Comparison of ENCODE assay signal across 1 cellular context in the genomic region with DNA sequence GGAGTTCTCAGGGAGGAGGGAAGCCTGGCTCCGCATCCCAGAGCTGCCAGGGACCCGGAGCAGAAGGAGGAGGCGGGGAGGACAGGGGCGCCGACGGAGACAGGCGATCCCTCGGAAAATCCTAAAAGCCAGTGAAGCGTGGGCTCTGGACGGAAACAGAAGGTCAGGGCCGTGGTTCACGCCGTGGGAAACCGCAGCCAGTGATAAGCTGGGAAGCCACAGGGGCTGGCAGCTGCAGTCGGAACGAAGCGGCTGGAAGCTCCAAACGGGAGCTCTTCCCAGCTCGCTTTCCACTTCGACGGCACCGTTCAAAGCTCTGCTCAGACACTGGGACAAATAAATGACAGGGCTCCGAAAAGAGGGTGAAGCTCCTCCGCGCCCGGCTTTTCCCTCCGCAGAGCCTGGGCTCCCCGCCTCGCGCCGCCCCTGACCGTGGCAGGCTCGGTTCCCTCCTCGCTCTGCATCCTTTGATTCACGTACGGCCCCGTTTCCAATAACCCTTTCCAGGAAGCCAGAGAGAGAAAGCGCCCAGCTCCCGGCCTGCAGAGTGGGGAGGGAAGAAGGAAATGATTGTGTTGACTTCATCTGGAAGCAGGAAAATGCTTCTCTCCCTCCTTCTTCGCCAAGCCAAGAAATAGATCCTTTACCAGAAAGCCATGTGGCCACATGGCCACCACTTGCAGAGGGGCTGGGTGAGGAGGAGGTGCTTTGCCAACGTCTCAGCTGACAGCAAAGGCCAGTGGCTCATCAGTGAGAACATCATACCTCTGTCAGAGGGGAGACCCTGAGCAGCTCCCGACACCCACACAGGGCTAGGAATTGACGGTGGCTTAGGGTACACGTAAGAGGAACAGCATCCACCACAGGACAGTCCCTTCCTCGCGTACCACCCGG.
A peak's percentile ranks its signal among the peaks of the same experiment; 100 is the strongest.
TF ChIP-seq lines count a peak whose summit lies in the region.

No MANE protein-coding gene starts in this region.

TF ChIP-seq in K562, 482 proteins besides CTCF, POLR2A, EP300 and RAD21 (continued from another document and continues in another):
- TF ChIP-seq, protein P1, sequence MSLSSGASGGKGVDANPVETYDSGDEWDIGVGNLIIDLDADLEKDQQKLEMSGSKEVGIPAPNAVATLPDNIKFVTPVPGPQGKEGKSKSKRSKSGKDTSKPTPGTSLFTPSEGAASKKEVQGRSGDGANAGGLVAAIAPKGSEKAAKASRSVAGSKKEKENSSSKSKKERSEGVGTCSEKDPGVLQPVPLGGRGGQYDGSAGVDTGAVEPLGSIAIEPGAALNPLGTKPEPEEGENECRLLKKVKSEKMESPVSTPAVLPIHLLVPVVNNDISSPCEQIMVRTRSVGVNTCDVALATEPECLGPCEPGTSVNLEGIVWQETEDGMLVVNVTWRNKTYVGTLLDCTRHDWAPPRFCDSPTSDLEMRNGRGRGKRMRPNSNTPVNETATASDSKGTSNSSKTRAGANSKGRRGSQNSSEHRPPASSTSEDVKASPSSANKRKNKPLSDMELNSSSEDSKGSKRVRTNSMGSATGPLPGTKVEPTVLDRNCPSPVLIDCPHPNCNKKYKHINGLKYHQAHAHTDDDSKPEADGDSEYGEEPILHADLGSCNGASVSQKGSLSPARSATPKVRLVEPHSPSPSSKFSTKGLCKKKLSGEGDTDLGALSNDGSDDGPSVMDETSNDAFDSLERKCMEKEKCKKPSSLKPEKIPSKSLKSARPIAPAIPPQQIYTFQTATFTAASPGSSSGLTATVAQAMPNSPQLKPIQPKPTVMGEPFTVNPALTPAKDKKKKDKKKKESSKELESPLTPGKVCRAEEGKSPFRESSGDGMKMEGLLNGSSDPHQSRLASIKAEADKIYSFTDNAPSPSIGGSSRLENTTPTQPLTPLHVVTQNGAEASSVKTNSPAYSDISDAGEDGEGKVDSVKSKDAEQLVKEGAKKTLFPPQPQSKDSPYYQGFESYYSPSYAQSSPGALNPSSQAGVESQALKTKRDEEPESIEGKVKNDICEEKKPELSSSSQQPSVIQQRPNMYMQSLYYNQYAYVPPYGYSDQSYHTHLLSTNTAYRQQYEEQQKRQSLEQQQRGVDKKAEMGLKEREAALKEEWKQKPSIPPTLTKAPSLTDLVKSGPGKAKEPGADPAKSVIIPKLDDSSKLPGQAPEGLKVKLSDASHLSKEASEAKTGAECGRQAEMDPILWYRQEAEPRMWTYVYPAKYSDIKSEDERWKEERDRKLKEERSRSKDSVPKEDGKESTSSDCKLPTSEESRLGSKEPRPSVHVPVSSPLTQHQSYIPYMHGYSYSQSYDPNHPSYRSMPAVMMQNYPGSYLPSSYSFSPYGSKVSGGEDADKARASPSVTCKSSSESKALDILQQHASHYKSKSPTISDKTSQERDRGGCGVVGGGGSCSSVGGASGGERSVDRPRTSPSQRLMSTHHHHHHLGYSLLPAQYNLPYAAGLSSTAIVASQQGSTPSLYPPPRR (CRISPR knock-in tag; IDR thresholded peaks at IDR 0.05; ENCODE audit: borderline replicate concordance): no peak
- TF ChIP-seq NCOA4 (IDR thresholded peaks at IDR 0.05; ENCODE audit: partially characterized antibody): no peak
- no peak for TF ChIP-seq GTF2F1 (IDR thresholded peaks at IDR 0.05; ENCODE audit: low read depth, low read length)
- TF ChIP-seq ZNF324 (CRISPR knock-in tag; IDR thresholded peaks at IDR 0.05): no peak
- no peak for TF ChIP-seq PHF8 (IDR thresholded peaks at IDR 0.05; ENCODE audit: borderline replicate concordance, low read length)
- no peak for TF ChIP-seq CREBBP (IDR thresholded peaks at IDR 0.05; ENCODE audit: low read depth, low read length)
- TF ChIP-seq, protein P2, sequence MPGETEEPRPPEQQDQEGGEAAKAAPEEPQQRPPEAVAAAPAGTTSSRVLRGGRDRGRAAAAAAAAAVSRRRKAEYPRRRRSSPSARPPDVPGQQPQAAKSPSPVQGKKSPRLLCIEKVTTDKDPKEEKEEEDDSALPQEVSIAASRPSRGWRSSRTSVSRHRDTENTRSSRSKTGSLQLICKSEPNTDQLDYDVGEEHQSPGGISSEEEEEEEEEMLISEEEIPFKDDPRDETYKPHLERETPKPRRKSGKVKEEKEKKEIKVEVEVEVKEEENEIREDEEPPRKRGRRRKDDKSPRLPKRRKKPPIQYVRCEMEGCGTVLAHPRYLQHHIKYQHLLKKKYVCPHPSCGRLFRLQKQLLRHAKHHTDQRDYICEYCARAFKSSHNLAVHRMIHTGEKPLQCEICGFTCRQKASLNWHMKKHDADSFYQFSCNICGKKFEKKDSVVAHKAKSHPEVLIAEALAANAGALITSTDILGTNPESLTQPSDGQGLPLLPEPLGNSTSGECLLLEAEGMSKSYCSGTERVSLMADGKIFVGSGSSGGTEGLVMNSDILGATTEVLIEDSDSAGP (CRISPR knock-in tag; IDR thresholded peaks at IDR 0.05): no peak
- TF ChIP-seq, protein P3, sequence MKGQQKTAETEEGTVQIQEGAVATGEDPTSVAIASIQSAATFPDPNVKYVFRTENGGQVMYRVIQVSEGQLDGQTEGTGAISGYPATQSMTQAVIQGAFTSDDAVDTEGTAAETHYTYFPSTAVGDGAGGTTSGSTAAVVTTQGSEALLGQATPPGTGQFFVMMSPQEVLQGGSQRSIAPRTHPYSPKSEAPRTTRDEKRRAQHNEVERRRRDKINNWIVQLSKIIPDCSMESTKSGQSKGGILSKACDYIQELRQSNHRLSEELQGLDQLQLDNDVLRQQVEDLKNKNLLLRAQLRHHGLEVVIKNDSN (CRISPR knock-in tag; IDR thresholded peaks at IDR 0.05): no peak
- no peak for TF ChIP-seq POLR2AphosphoS2 (IDR thresholded peaks at IDR 0.05; ENCODE audit: low read length)
- TF ChIP-seq, protein P4, sequence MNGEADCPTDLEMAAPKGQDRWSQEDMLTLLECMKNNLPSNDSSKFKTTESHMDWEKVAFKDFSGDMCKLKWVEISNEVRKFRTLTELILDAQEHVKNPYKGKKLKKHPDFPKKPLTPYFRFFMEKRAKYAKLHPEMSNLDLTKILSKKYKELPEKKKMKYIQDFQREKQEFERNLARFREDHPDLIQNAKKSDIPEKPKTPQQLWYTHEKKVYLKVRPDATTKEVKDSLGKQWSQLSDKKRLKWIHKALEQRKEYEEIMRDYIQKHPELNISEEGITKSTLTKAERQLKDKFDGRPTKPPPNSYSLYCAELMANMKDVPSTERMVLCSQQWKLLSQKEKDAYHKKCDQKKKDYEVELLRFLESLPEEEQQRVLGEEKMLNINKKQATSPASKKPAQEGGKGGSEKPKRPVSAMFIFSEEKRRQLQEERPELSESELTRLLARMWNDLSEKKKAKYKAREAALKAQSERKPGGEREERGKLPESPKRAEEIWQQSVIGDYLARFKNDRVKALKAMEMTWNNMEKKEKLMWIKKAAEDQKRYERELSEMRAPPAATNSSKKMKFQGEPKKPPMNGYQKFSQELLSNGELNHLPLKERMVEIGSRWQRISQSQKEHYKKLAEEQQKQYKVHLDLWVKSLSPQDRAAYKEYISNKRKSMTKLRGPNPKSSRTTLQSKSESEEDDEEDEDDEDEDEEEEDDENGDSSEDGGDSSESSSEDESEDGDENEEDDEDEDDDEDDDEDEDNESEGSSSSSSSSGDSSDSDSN (IDR thresholded peaks at IDR 0.05; ENCODE audit: borderline replicate concordance in 1 of 2, low read depth in 2 of 2, low read length in 2 of 2): peak; percentile 44 to 90; a peak in 2 of 4 replicates
- no peak for TF ChIP-seq BCOR (IDR thresholded peaks at IDR 0.05)
- TF ChIP-seq, protein P5, sequence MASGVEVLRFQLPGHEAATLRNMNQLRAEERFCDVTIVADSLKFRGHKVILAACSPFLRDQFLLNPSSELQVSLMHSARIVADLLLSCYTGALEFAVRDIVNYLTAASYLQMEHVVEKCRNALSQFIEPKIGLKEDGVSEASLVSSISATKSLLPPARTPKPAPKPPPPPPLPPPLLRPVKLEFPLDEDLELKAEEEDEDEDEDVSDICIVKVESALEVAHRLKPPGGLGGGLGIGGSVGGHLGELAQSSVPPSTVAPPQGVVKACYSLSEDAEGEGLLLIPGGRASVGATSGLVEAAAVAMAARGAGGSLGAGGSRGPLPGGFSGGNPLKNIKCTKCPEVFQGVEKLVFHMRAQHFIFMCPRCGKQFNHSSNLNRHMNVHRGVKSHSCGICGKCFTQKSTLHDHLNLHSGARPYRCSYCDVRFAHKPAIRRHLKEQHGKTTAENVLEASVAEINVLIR (CRISPR knock-in tag; IDR thresholded peaks at IDR 0.05): no peak
- TF ChIP-seq, protein P6, sequence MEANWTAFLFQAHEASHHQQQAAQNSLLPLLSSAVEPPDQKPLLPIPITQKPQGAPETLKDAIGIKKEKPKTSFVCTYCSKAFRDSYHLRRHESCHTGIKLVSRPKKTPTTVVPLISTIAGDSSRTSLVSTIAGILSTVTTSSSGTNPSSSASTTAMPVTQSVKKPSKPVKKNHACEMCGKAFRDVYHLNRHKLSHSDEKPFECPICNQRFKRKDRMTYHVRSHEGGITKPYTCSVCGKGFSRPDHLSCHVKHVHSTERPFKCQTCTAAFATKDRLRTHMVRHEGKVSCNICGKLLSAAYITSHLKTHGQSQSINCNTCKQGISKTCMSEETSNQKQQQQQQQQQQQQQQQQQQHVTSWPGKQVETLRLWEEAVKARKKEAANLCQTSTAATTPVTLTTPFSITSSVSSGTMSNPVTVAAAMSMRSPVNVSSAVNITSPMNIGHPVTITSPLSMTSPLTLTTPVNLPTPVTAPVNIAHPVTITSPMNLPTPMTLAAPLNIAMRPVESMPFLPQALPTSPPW (CRISPR knock-in tag; IDR thresholded peaks at IDR 0.05): no peak
- TF ChIP-seq TEAD2 (tag; IDR thresholded peaks at IDR 0.05): no peak
- TF ChIP-seq GTF2A2 (tag; IDR thresholded peaks at IDR 0.05): no peak
- TF ChIP-seq RFX5 (IDR thresholded peaks at IDR 0.05; ENCODE audit: low read depth, low read length): no peak
- TF ChIP-seq, protein P7, sequence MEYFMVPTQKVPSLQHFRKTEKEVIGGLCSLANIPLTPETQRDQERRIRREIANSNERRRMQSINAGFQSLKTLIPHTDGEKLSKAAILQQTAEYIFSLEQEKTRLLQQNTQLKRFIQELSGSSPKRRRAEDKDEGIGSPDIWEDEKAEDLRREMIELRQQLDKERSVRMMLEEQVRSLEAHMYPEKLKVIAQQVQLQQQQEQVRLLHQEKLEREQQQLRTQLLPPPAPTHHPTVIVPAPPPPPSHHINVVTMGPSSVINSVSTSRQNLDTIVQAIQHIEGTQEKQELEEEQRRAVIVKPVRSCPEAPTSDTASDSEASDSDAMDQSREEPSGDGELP (CRISPR knock-in tag; IDR thresholded peaks at IDR 0.05; ENCODE audit: borderline replicate concordance): peak; percentile 18; the same call in 1 of the 2 replicates
- TF ChIP-seq ARID2 (IDR thresholded peaks at IDR 0.05): no peak
- no peak for TF ChIP-seq MBD2 (IDR thresholded peaks at IDR 0.05; ENCODE audit: borderline replicate concordance, low read depth)
- no peak for TF ChIP-seq TRIM28 (IDR thresholded peaks at IDR 0.05)
- no peak for TF ChIP-seq ZNF830 (CRISPR knock-in tag; IDR thresholded peaks at IDR 0.05)
- no peak for TF ChIP-seq ZFP1 (CRISPR knock-in tag; IDR thresholded peaks at IDR 0.05)
- TF ChIP-seq HNRNPUL1 (IDR thresholded peaks at IDR 0.05; ENCODE audit: low read length): no peak
- no peak for TF ChIP-seq ZNF57 (CRISPR knock-in tag; IDR thresholded peaks at IDR 0.05)
- TF ChIP-seq L3MBTL2 (IDR thresholded peaks at IDR 0.05): peak; percentile 17; the same call in 1 of the 2 replicates
- TF ChIP-seq, protein P8, sequence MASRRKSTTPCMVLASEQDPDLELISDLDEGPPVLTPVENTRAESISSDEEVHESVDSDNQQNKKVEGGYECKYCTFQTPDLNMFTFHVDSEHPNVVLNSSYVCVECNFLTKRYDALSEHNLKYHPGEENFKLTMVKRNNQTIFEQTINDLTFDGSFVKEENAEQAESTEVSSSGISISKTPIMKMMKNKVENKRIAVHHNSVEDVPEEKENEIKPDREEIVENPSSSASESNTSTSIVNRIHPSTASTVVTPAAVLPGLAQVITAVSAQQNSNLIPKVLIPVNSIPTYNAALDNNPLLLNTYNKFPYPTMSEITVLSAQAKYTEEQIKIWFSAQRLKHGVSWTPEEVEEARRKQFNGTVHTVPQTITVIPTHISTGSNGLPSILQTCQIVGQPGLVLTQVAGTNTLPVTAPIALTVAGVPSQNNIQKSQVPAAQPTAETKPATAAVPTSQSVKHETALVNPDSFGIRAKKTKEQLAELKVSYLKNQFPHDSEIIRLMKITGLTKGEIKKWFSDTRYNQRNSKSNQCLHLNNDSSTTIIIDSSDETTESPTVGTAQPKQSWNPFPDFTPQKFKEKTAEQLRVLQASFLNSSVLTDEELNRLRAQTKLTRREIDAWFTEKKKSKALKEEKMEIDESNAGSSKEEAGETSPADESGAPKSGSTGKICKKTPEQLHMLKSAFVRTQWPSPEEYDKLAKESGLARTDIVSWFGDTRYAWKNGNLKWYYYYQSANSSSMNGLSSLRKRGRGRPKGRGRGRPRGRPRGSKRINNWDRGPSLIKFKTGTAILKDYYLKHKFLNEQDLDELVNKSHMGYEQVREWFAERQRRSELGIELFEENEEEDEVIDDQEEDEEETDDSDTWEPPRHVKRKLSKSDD (conservative IDR thresholded peaks at IDR 0.05; ENCODE audit: low read length): no peak
- TF ChIP-seq ZNF311 (CRISPR knock-in tag; IDR thresholded peaks at IDR 0.05): no peak
- TF ChIP-seq EHMT2 (IDR thresholded peaks at IDR 0.05): no peak
- TF ChIP-seq TARDBP (IDR thresholded peaks at IDR 0.05): no peak
- TF ChIP-seq SRSF7 (optimal IDR thresholded peaks at IDR 0.05; ENCODE audit: low read depth, low read length): no peak
- TF ChIP-seq CREM (IDR thresholded peaks at IDR 0.05; ENCODE audit: low read depth): no peak
- no peak for TF ChIP-seq BACH1 (tag; IDR thresholded peaks at IDR 0.05)
- TF ChIP-seq PTRF (tag; IDR thresholded peaks at IDR 0.05): no peak
- no peak for TF ChIP-seq ASH1L (IDR thresholded peaks at IDR 0.05; ENCODE audit: borderline replicate concordance, low read depth, partially characterized antibody)
- no peak for TF ChIP-seq SMAD1 (IDR thresholded peaks at IDR 0.05; ENCODE audit: low read depth, low read length, partially characterized antibody)
- TF ChIP-seq, protein P9, sequence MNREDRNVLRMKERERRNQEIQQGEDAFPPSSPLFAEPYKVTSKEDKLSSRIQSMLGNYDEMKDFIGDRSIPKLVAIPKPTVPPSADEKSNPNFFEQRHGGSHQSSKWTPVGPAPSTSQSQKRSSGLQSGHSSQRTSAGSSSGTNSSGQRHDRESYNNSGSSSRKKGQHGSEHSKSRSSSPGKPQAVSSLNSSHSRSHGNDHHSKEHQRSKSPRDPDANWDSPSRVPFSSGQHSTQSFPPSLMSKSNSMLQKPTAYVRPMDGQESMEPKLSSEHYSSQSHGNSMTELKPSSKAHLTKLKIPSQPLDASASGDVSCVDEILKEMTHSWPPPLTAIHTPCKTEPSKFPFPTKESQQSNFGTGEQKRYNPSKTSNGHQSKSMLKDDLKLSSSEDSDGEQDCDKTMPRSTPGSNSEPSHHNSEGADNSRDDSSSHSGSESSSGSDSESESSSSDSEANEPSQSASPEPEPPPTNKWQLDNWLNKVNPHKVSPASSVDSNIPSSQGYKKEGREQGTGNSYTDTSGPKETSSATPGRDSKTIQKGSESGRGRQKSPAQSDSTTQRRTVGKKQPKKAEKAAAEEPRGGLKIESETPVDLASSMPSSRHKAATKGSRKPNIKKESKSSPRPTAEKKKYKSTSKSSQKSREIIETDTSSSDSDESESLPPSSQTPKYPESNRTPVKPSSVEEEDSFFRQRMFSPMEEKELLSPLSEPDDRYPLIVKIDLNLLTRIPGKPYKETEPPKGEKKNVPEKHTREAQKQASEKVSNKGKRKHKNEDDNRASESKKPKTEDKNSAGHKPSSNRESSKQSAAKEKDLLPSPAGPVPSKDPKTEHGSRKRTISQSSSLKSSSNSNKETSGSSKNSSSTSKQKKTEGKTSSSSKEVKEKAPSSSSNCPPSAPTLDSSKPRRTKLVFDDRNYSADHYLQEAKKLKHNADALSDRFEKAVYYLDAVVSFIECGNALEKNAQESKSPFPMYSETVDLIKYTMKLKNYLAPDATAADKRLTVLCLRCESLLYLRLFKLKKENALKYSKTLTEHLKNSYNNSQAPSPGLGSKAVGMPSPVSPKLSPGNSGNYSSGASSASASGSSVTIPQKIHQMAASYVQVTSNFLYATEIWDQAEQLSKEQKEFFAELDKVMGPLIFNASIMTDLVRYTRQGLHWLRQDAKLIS (CRISPR knock-in tag; IDR thresholded peaks at IDR 0.05): no peak
- no peak for TF ChIP-seq YY1 (IDR thresholded peaks at IDR 0.05; ENCODE audit: borderline replicate concordance in 1 of 3, control insufficient read depth in 1 of 3, extremely low read depth in 1 of 3, insufficient read depth in 3 of 3, insufficient read length in 1 of 3, insufficient replicate concordance in 2 of 3, low read depth in 1 of 3, low read length in 2 of 3)
